ENCODE assay signal across 32 cellular contexts in genomic region chr16:7566360-7566759, GRCh38.
"Had no signal": no experiment of that assay in that cellular context is flagged by ENCODE, and none has a peak within 500 bp of the region (broad histone marks: within the 10 kb centered on the region; RNA-seq: fewer than 3 reads in every experiment).

No MANE protein-coding gene starts in this region.

- DNase-seq: activated B cell treated with CpG ODN at 0.5 μM for 24 hours; activated CD4-positive, alpha-beta memory T cell treated with anti-CD3 and anti-CD28 coated beads for 36 hours; activated CD4-positive, alpha-beta memory T cell treated with anti-CD3 and anti-CD28 coated beads, Interleukin-2, amount 10 ng/mL, durations not matched to agents 7 days and 5 days; activated CD4-positive, alpha-beta T cell treated with anti-CD3 and anti-CD28 coated beads for 1 hour; activated CD4-positive, alpha-beta T cell treated with anti-CD3 and anti-CD28 coated beads for 36 hours; activated CD4-positive, alpha-beta T cell treated with anti-CD3 and anti-CD28 coated beads for 4 hours; activated CD4-positive, alpha-beta T cell treated with anti-CD3 and anti-CD28 coated beads for 48 hours; activated CD4-positive, alpha-beta T cell treated with anti-CD3 and anti-CD28 coated beads, Interleukin-2, amount 10 ng/mL, durations not matched to agents 24 days and 14 days; activated CD4-positive, alpha-beta T cell treated with anti-CD3 and anti-CD28 coated beads, Interleukin-2, amount 10 ng/mL, durations not matched to agents 7 days and 5 days; activated CD4-positive, alpha-beta T cell treated with anti-CD3 and anti-CD28 coated beads, Interleukin-2, amount 50 U/mL, for 1 hour; activated CD4-positive, alpha-beta T cell treated with anti-CD3 and anti-CD28 coated beads, Interleukin-2, amount 50 U/mL, for 4 hours; activated CD4-positive, alpha-beta T cell treated with anti-CD3 and anti-CD28 coated beads, Interleukin-2, amount 50 U/mL, for 48 hours; activated CD4-positive, CD25-positive, alpha-beta regulatory T cell; activated CD4-positive, CD25-positive, alpha-beta regulatory T cell treated with anti-CD3 and anti-CD28 coated beads, Interleukin-2, amount 50 U/mL, for 72 hours; activated CD8-positive, alpha-beta memory T cell treated with anti-CD3 and anti-CD28 coated beads for 24 hours; activated CD8-positive, alpha-beta memory T cell treated with anti-CD3 and anti-CD28 coated beads, Interleukin-2, amount 10 ng/mL, durations not matched to agents 7 days and 5 days; activated CD8-positive, alpha-beta memory T cell treated with anti-CD3 and anti-CD28 coated beads, Interleukin-2, amount 50 U/mL, for 4 hours; activated CD8-positive, alpha-beta memory T cell treated with anti-CD3 and anti-CD28 coated beads, Interleukin-2, amount 50 U/mL, for 48 hours; activated CD8-positive, alpha-beta T cell treated with anti-CD3 and anti-CD28 coated beads for 36 hours; activated CD8-positive, alpha-beta T cell treated with anti-CD3 and anti-CD28 coated beads, Interleukin-2, amount 10 ng/mL, durations not matched to agents 7 days and 5 days; activated T-cell treated with anti-CD3 and anti-CD28 coated beads for 4 hours; activated T-cell treated with anti-CD3 and anti-CD28 coated beads, Interleukin-2, amount 50 U/mL, for 1 hour; T-helper 1 cell; T-helper 17 cell; T-helper 2 cell; T-helper 9 cell; T1000; WERI-Rb-1 had no signal

- ATAC-seq: activated CD4-positive, alpha-beta T cell treated with anti-CD3 and anti-CD28 coated beads for 36 hours; activated CD4-positive, CD25-positive, alpha-beta regulatory T cell treated with anti-CD3 and anti-CD28 coated beads, Interleukin-2, amount 50 U/mL, for 24 hours; activated CD8-positive, alpha-beta memory T cell treated with anti-CD3 and anti-CD28 coated beads, Interleukin-2, amount 10 ng/mL, durations not matched to agents 7 days and 5 days; activated CD8-positive, alpha-beta T cell treated with anti-CD3 and anti-CD28 coated beads for 36 hours; activated CD8-positive, alpha-beta T cell treated with anti-CD3 and anti-CD28 coated beads, Interleukin-2, amount 10 ng/mL, durations not matched to agents 7 days and 5 days; T-helper 17 cell; WTC11 had no signal

- H3K36me3 ChIP-seq: WERI-Rb-1 had no signal

- FAIRE-seq: TTC549 had no signal

- H3K27ac ChIP-seq: VCaP, WERI-Rb-1 had no signal
